In genomic region chr5:1797109-1797800, GRCh38 we compare ENCODE assay signal across 16 cellular contexts. TPM values are rescaled to one million over a fixed set of nuclear protein-coding genes. Genes with fewer than 3 reads are reported as not detected.
DNase-seq lines count a peak whose midpoint lies in the region; ATAC-seq and TF ChIP-seq lines count a peak whose summit lies in the region.
"Had no signal": no experiment of that assay in that cellular context is flagged by ENCODE, and none has a peak within 500 bp of the region (broad histone marks: within the 10 kb centered on the region; RNA-seq: fewer than 3 reads in every experiment).

No MANE protein-coding gene starts in this region.

- H3K9me2 ChIP-seq in DOHH2 (replicated peaks; ENCODE audit: control insufficient read depth, low read length): no peaks in the 10 kb centered on the region

- intact Hi-C loops in activated CD4-positive, alpha-beta T cell treated with anti-CD3 and anti-CD28 coated beads, Interleukin-2, amount 10 ng/mL, durations not matched to agents 24 days and 14 days (cut with micrococcal nuclease): loop anchor here (10.0 kb wide), 2 partner anchors 272 to 482 kb away; partner anchors contain the start of gene LPCAT1

- H3K9me3 ChIP-seq in DOHH2 (ENCODE audit: control insufficient read depth, insufficient read depth, low read length) (no peaks in the 10 kb centered on the region), osteoblast (ENCODE audit: low read depth, low read length) (no peaks in the 10 kb centered on the region)
- H3K9me3 ChIP-seq: prostate gland, tibial artery had no signal

- H3K4me3 Mint-ChIP-seq in activated CD4-positive, alpha-beta T cell treated with anti-CD3 and anti-CD28 coated beads, Interleukin-2, amount 10 ng/mL, durations not matched to agents 24 days and 14 days: peak overlapping the region; percentile 51
- no peak overlapping the region for H3K4me3 Mint-ChIP-seq in activated CD4-positive, alpha-beta T cell treated with anti-CD3 and anti-CD28 coated beads, Interleukin-2, amount 10 ng/mL, durations not matched to agents 7 days and 5 days
- H3K4me3 Mint-ChIP-seq in activated naive CD8-positive, alpha-beta T cell treated with anti-CD3 and anti-CD28 coated beads for 36 hours: peak overlapping the region; percentile 90

- H3K4me2 ChIP-seq in DOHH2 (ENCODE audit: low read length) (peak overlapping the region; percentile 84), osteoblast (ENCODE audit: insufficient read depth, low read length) (no peak overlapping the region)

- no peak overlapping the region for H2AFZ ChIP-seq in osteoblast (ENCODE audit: low read length)

- peaks cover 74% of the 10 kb centered on the region for H3K79me2 ChIP-seq in DOHH2 (ENCODE audit: control insufficient read depth, low read length)
- peaks cover 39% of the 10 kb centered on the region for H3K79me2 ChIP-seq in osteoblast (ENCODE audit: insufficient read depth, low read length)

- H3K4me3 ChIP-seq in DOHH2 (ENCODE audit: low read length) (peak overlapping the region; percentile 93), osteoblast (ENCODE audit: insufficient read depth, low read length) (no peak overlapping the region)
- H3K4me3 ChIP-seq: prostate gland, tibial artery had no signal

- no peak for ATAC-seq in GM18868 (IDR thresholded peaks at IDR 0.05; ENCODE audit: unreplicated experiment)
- ATAC-seq: effector memory CD8-positive, alpha-beta T cell had no signal

- no peaks in the 10 kb centered on the region; the same call in 1 of the 2 replicates for H4K20me1 ChIP-seq in DOHH2 (ENCODE audit: control insufficient read depth, insufficient read depth, low read depth, low read length)
- peaks cover 7% of the 10 kb centered on the region for H4K20me1 ChIP-seq in osteoblast (ENCODE audit: insufficient read depth, low read length)

- CTCF ChIA-PET in activated CD4-positive, alpha-beta T cell treated with anti-CD3 and anti-CD28 coated beads, Interleukin-2, amount 10 ng/mL, durations not matched to agents 7 days and 5 days (lab: Charles Lee): no interaction called here

- no peaks in the 10 kb centered on the region for H3K9me3 Mint-ChIP-seq in activated CD4-positive, alpha-beta T cell treated with anti-CD3 and anti-CD28 coated beads, Interleukin-2, amount 10 ng/mL, durations not matched to agents 24 days and 14 days
- H3K9me3 Mint-ChIP-seq in activated CD4-positive, alpha-beta T cell treated with anti-CD3 and anti-CD28 coated beads, Interleukin-2, amount 10 ng/mL, durations not matched to agents 7 days and 5 days: peaks cover 2% of the 10 kb centered on the region
- H3K9me3 Mint-ChIP-seq in activated naive CD8-positive, alpha-beta T cell treated with anti-CD3 and anti-CD28 coated beads for 36 hours: no peaks in the 10 kb centered on the region
- H3K9me3 Mint-ChIP-seq: effector memory CD8-positive, alpha-beta T cell had no signal

- no peak overlapping the region for H3K27ac Mint-ChIP-seq in activated CD4-positive, alpha-beta T cell treated with anti-CD3 and anti-CD28 coated beads, Interleukin-2, amount 10 ng/mL, durations not matched to agents 24 days and 14 days
- no peak overlapping the region for H3K27ac Mint-ChIP-seq in activated CD4-positive, alpha-beta T cell treated with anti-CD3 and anti-CD28 coated beads, Interleukin-2, amount 10 ng/mL, durations not matched to agents 7 days and 5 days
- H3K27ac Mint-ChIP-seq in activated naive CD8-positive, alpha-beta T cell treated with anti-CD3 and anti-CD28 coated beads for 36 hours: no peak overlapping the region

- no peaks in the 10 kb centered on the region for H3K27me3 Mint-ChIP-seq in activated CD4-positive, alpha-beta T cell treated with anti-CD3 and anti-CD28 coated beads, Interleukin-2, amount 10 ng/mL, durations not matched to agents 24 days and 14 days
- H3K27me3 Mint-ChIP-seq in activated CD4-positive, alpha-beta T cell treated with anti-CD3 and anti-CD28 coated beads, Interleukin-2, amount 10 ng/mL, durations not matched to agents 7 days and 5 days: no peaks in the 10 kb centered on the region
- no peaks in the 10 kb centered on the region for H3K27me3 Mint-ChIP-seq in activated naive CD8-positive, alpha-beta T cell treated with anti-CD3 and anti-CD28 coated beads for 36 hours
- H3K27me3 Mint-ChIP-seq: central memory CD8-positive, alpha-beta T cell; effector memory CD8-positive, alpha-beta T cell had no signal

- no peaks in the 10 kb centered on the region for H3K27me3 ChIP-seq in DOHH2 (ENCODE audit: control insufficient read depth, low read length)
- no peaks in the 10 kb centered on the region for H3K27me3 ChIP-seq in osteoblast (ENCODE audit: insufficient read depth, low read length)
- H3K27me3 ChIP-seq: tibial artery had no signal

- peaks cover 74% of the 10 kb centered on the region for H3K36me3 ChIP-seq in DOHH2 (ENCODE audit: control insufficient read depth, low read length)
- peaks cover 19% of the 10 kb centered on the region for H3K36me3 ChIP-seq in osteoblast (ENCODE audit: insufficient read depth, low read length)

- no peak for TF ChIP-seq CTCF in DOHH2 (IDR thresholded peaks at IDR 0.05; ENCODE audit: low read depth, low read length, poor library complexity, severe bottlenecking)
- no peak for TF ChIP-seq CTCF in osteoblast (IDR thresholded peaks at IDR 0.05; ENCODE audit: extremely low read depth, low read depth, low read length)

- peaks cover 53% of the 10 kb centered on the region for H3K4me1 Mint-ChIP-seq in activated CD4-positive, alpha-beta T cell treated with anti-CD3 and anti-CD28 coated beads, Interleukin-2, amount 10 ng/mL, durations not matched to agents 24 days and 14 days
- H3K4me1 Mint-ChIP-seq in activated CD4-positive, alpha-beta T cell treated with anti-CD3 and anti-CD28 coated beads, Interleukin-2, amount 10 ng/mL, durations not matched to agents 7 days and 5 days: peaks cover 61% of the 10 kb centered on the region
- H3K4me1 Mint-ChIP-seq in activated naive CD8-positive, alpha-beta T cell treated with anti-CD3 and anti-CD28 coated beads for 36 hours: peaks cover 62% of the 10 kb centered on the region

- H3F3A ChIP-seq in DOHH2 (ENCODE audit: control insufficient read depth, insufficient read depth): peaks cover 28% of the 10 kb centered on the region

- H3K36me3 Mint-ChIP-seq in activated CD4-positive, alpha-beta T cell treated with anti-CD3 and anti-CD28 coated beads, Interleukin-2, amount 10 ng/mL, durations not matched to agents 24 days and 14 days (ENCODE audit: low read depth): peaks cover 44% of the 10 kb centered on the region
- peaks cover 28% of the 10 kb centered on the region for H3K36me3 Mint-ChIP-seq in activated CD4-positive, alpha-beta T cell treated with anti-CD3 and anti-CD28 coated beads, Interleukin-2, amount 10 ng/mL, durations not matched to agents 7 days and 5 days (ENCODE audit: low read depth)
- H3K36me3 Mint-ChIP-seq in activated naive CD8-positive, alpha-beta T cell treated with anti-CD3 and anti-CD28 coated beads for 36 hours: peaks cover 37% of the 10 kb centered on the region

- peaks cover 64% of the 10 kb centered on the region for H3K4me1 ChIP-seq in DOHH2 (ENCODE audit: control insufficient read depth, low read length)
- peaks cover 48% of the 10 kb centered on the region for H3K4me1 ChIP-seq in osteoblast (ENCODE audit: insufficient read depth, low read length)
- H3K4me1 ChIP-seq: prostate gland had no signal

- POLR2A ChIA-PET in activated CD4-positive, alpha-beta T cell treated with anti-CD3 and anti-CD28 coated beads, Interleukin-2, amount 10 ng/mL, durations not matched to agents 7 days and 5 days (lab: Charles Lee): no interaction called here

- no peak for DNase-seq in activated CD4-positive, alpha-beta T cell treated with anti-CD3 and anti-CD28 coated beads, Interleukin-2, amount 10 ng/mL, durations not matched to agents 24 days and 14 days
- DNase-seq in activated CD4-positive, alpha-beta T cell treated with anti-CD3 and anti-CD28 coated beads, Interleukin-2, amount 10 ng/mL, durations not matched to agents 7 days and 5 days: no peak
- DNase-seq in activated naive CD8-positive, alpha-beta T cell treated with anti-CD3 and anti-CD28 coated beads for 36 hours: no peak
- DNase-seq in osteoblast (ENCODE audit: insufficient read length, low spot score, missing footprints): peak; percentile 30
- DNase-seq in caudate nucleus (lab: John Stamatoyannopoulos, UW): no peak
- no peak for DNase-seq in central memory CD4-positive, alpha-beta T cell
- DNase-seq: effector memory CD8-positive, alpha-beta T cell; immature natural killer cell; NCI-H146; NCI-H345 had no signal

- no peak overlapping the region for H3K27ac ChIP-seq in DOHH2 (ENCODE audit: low read depth, low read length)
- no peak overlapping the region for H3K27ac ChIP-seq in osteoblast (ENCODE audit: low read depth, low read length)
- no peak overlapping the region for H3K27ac ChIP-seq in caudate nucleus (ENCODE audit: low read depth, low read length)
- H3K27ac ChIP-seq: C4-2B, prostate gland, tibial artery had no signal

RNA-seq across cellular contexts. Expression of gene MRPL36, which starts 2.4 kb away (rescaled TPM):
- 107 and 108 TPM in 2 replicates for total RNA-seq in activated CD4-positive, alpha-beta T cell treated with anti-CD3 and anti-CD28 coated beads, Interleukin-2, amount 10 ng/mL, durations not matched to agents 24 days and 14 days
- total RNA-seq in activated CD4-positive, alpha-beta T cell treated with anti-CD3 and anti-CD28 coated beads, Interleukin-2, amount 10 ng/mL, durations not matched to agents 7 days and 5 days: 10 to 100 TPM; 41.5 to 46.9 TPM
- 100 to 1,000 TPM; 104 to 108 TPM for total RNA-seq in activated naive CD8-positive, alpha-beta T cell treated with anti-CD3 and anti-CD28 coated beads for 36 hours
- total RNA-seq in osteoblast: 35.1 and 35.7 TPM in 2 replicates

RNA-seq across cellular contexts. Expression of gene NDUFS6, which starts 4.0 kb away (rescaled TPM):
- total RNA-seq in activated CD4-positive, alpha-beta T cell treated with anti-CD3 and anti-CD28 coated beads, Interleukin-2, amount 10 ng/mL, durations not matched to agents 24 days and 14 days: 37.8 and 40.3 TPM in 2 replicates
- total RNA-seq in activated CD4-positive, alpha-beta T cell treated with anti-CD3 and anti-CD28 coated beads, Interleukin-2, amount 10 ng/mL, durations not matched to agents 7 days and 5 days: 10 to 100 TPM; 20.8 to 31.7 TPM
- total RNA-seq in activated naive CD8-positive, alpha-beta T cell treated with anti-CD3 and anti-CD28 coated beads for 36 hours: 10 to 100 TPM; 40.5 to 42.4 TPM
- 19.2 and 23.9 TPM in 2 replicates for total RNA-seq in osteoblast
